ENCODE assay signal across 21 cellular contexts in genomic region chr3:46213201-46213600, GRCh38. TPM values are rescaled to one million over a fixed set of nuclear protein-coding genes. Genes with fewer than 3 reads are reported as not detected.
DNase-seq lines count a peak whose midpoint lies in the region; ATAC-seq, FAIRE-seq and TF ChIP-seq lines count a peak whose summit lies in the region.
"Had no signal": no experiment of that assay in that cellular context is flagged by ENCODE, and none has a peak within 500 bp of the region (broad histone marks: within the 10 kb centered on the region; RNA-seq: fewer than 3 reads in every experiment).

No MANE protein-coding gene starts in this region.

- H3K27me3 ChIP-seq in small intestine (ENCODE audit: control insufficient read depth in 2 of 2, insufficient read depth in 2 of 2, low read length in 2 of 2), result no peaks in the 10 kb centered on the region
- H3K27me3 ChIP-seq: gastrocnemius medialis had no signal

- no peaks in the 10 kb centered on the region for H3K36me3 Mint-ChIP-seq in activated CD8-positive, alpha-beta T cell treated with anti-CD3 and anti-CD28 coated beads for 36 hours (ENCODE audit: low read depth)

- H3K27ac Mint-ChIP-seq in activated CD8-positive, alpha-beta T cell treated with anti-CD3 and anti-CD28 coated beads for 36 hours, result no peak overlapping the region
- H3K27ac Mint-ChIP-seq: GM23338 had no signal

- H3K4me3 Mint-ChIP-seq in activated CD8-positive, alpha-beta T cell treated with anti-CD3 and anti-CD28 coated beads for 36 hours, result no peak overlapping the region
- H3K4me3 Mint-ChIP-seq: GM23338 had no signal

- no peaks in the 10 kb centered on the region for H3K27me3 Mint-ChIP-seq in activated CD8-positive, alpha-beta T cell treated with anti-CD3 and anti-CD28 coated beads for 36 hours

- peak; percentile 44 for DNase-seq in activated CD8-positive, alpha-beta memory T cell treated with anti-CD3 and anti-CD28 coated beads for 24 hours
- no peak for DNase-seq in activated CD8-positive, alpha-beta memory T cell treated with anti-CD3 and anti-CD28 coated beads, Interleukin-2, amount 50 U/mL, for 48 hours
- DNase-seq in MV-4-11 (lab: John Stamatoyannopoulos, UW) (peak; percentile 81), small intestine (peak; percentile 57), HTR-8/SVneo (ENCODE audit: insufficient read length, low spot score) (no peak), NCI-H1694 treated with DMSO at 0.1 percent for 48 hours (lab: John Stamatoyannopoulos, UW) (no peak), LoVo (ENCODE audit: low spot score) (no peak)
- DNase-seq in activated CD8-positive, alpha-beta T cell treated with anti-CD3 and anti-CD28 coated beads for 36 hours, result peak; percentile 35
- DNase-seq: COR-L47, gastrocnemius medialis, mammary epithelial cell, NCI-H1694, NCI-H524 treated with DMSO at 0.1 percent for 48 hours, nucleus accumbens, T1000 had no signal

- H3K9me3 ChIP-seq in small intestine (ENCODE audit: control insufficient read depth, low read depth), result no peaks in the 10 kb centered on the region
- H3K9me3 ChIP-seq: A549, gastrocnemius medialis had no signal

- intact Hi-C loops in activated CD8-positive, alpha-beta T cell treated with anti-CD3 and anti-CD28 coated beads for 36 hours (cut with micrococcal nuclease), result no loop called here

- ATAC-seq in activated CD8-positive, alpha-beta T cell treated with anti-CD3 and anti-CD28 coated beads for 36 hours, result peak; percentile 49
- ATAC-seq: A549, gastrocnemius medialis, GM23338, sciatic nerve had no signal

- H3K9me3 Mint-ChIP-seq in activated CD8-positive, alpha-beta T cell treated with anti-CD3 and anti-CD28 coated beads for 36 hours, result no peaks in the 10 kb centered on the region
- H3K9me3 Mint-ChIP-seq: GM23338 had no signal

- no peaks in the 10 kb centered on the region for H3K36me3 ChIP-seq in small intestine (ENCODE audit: control insufficient read depth in 2 of 2, insufficient read depth in 2 of 2, low read length in 2 of 2)
- H3K36me3 ChIP-seq: gastrocnemius medialis had no signal

- TF ChIP-seq CTCF in activated CD8-positive, alpha-beta T cell treated with anti-CD3 and anti-CD28 coated beads for 36 hours (IDR thresholded peaks at IDR 0.05), result no peak

- peak overlapping the region; percentile 30 to 46 for H3K27ac ChIP-seq in small intestine (ENCODE audit: low read depth in 1 of 2, low read length in 1 of 2)
- H3K27ac ChIP-seq: A549, gastrocnemius medialis, RWPE1 had no signal

- CTCF ChIA-PET in activated CD8-positive, alpha-beta T cell treated with anti-CD3 and anti-CD28 coated beads for 36 hours (lab: Charles Lee), result interaction anchor here (0.8 to 6.9 kb wide), 17 partner anchors 11 to 275 kb away, joined by 3 to 65 read pairs (median 4); partner anchors contain the start of gene CCR5

- FAIRE-seq in small intestine (lab: Jason Lieb, UNC) (no peak), HTR-8/SVneo (lab: Jason Lieb, UNC) (no peak)
- FAIRE-seq: A549 had no signal

- H3K4me3 ChIP-seq in small intestine (ENCODE audit: low read depth in 1 of 2, low read length in 2 of 2), result no peak overlapping the region
- H3K4me3 ChIP-seq: A549, gastrocnemius medialis, GM23338 had no signal

- 48 to 65% (median 61%) methylated on average over 4 of the region's 4 CpGs for WGBS in small intestine, 3 donors

- H3K4me1 ChIP-seq in small intestine (ENCODE audit: control insufficient read depth in 2 of 2, insufficient read depth in 1 of 2, low read depth in 1 of 2, low read length in 1 of 2), result no peaks in the 10 kb centered on the region
- H3K4me1 ChIP-seq: A549, gastrocnemius medialis had no signal

- peaks cover 18% of the 10 kb centered on the region for H3K4me1 Mint-ChIP-seq in activated CD8-positive, alpha-beta T cell treated with anti-CD3 and anti-CD28 coated beads for 36 hours (ENCODE audit: low read depth)
- H3K4me1 Mint-ChIP-seq: GM23338 had no signal

- POLR2A ChIA-PET in activated CD8-positive, alpha-beta T cell treated with anti-CD3 and anti-CD28 coated beads for 36 hours (lab: Charles Lee), result interaction anchor here (1.3 kb wide), 1 partner anchor 56 kb away, joined by 3 read pairs; no protein-coding TSS in a partner anchor

RNA-seq across cellular contexts. Expression of gene CCR1, which starts 5.1 kb away (rescaled TPM):
- total RNA-seq in activated CD8-positive, alpha-beta T cell treated with anti-CD3 and anti-CD28 coated beads for 36 hours, result 1 to 10 TPM in 1 of 2 experiments, under 1 TPM in 1; 0.67 to 1.1 TPM
- polyA plus RNA-seq in small intestine, result 1 to 10 TPM in 2 of 3 donors, under 1 TPM in 1; 0.45 to 3.6 (median 1.6) TPM
- total RNA-seq: GM23338, mammary epithelial cell had no signal
- polyA plus RNA-seq: GM23338 had no signal

RNA-seq across cellular contexts. Expression of gene CCR3, which starts 29.1 kb away (rescaled TPM):
- total RNA-seq in activated CD8-positive, alpha-beta T cell treated with anti-CD3 and anti-CD28 coated beads for 36 hours, result not detected
- polyA plus RNA-seq in small intestine, result not detected
- total RNA-seq: activated CD8-positive, alpha-beta memory T cell treated with anti-CD3 and anti-CD28 coated beads for 36 hours; cerebellum; gastrocnemius medialis; GM23338; sciatic nerve had no signal
- polyA plus RNA-seq: A549, GM23338, mammary epithelial cell had no signal

Comparison
In these comparisons a context has a peak if more than half of its experiments do, and no peak if none do; other contexts are left out.
1. DNase-seq: peak in activated CD8-positive, alpha-beta memory T cell treated with anti-CD3 and anti-CD28 coated beads for 24 hours (single experiment), MV-4-11 (single experiment), activated CD8-positive, alpha-beta T cell treated with anti-CD3 and anti-CD28 coated beads for 36 hours (single experiment) and small intestine (single experiment); none in activated CD8-positive, alpha-beta memory T cell treated with anti-CD3 and anti-CD28 coated beads, Interleukin-2, amount 50 U/mL, for 48 hours (single experiment), HTR-8/SVneo (single experiment), NCI-H1694 treated with DMSO at 0.1 percent for 48 hours (single experiment) and LoVo (single experiment).